22 cellular contexts compared by ENCODE assay signal in the genomic region with DNA sequence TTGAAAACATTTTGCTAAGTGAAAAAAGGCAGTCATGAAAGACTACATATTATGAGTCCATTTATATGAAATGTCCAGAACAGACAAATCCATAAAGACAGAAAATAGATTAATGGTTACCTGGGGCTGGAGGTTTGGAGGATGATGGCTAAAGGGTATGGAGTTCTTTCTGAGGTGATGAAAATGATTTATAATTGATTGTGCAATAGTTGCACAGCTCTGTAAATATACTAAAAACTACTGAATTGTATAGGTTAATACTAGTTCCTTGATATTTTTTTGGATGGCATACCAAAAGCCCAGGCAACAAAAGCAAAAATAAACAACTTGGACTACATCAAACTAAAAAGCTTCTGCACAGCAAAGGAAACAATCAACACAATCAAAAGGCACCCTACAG. TPM values are rescaled to one million over a fixed set of nuclear protein-coding genes. Genes with fewer than 3 reads are reported as not detected.
DNase-seq lines count a peak whose midpoint lies in the region; ATAC-seq lines count a peak whose summit lies in the region.
"Had no signal": no experiment of that assay in that cellular context is flagged by ENCODE, and none has a peak within 500 bp of the region (broad histone marks: within the 10 kb centered on the region; RNA-seq: fewer than 3 reads in every experiment).

No MANE protein-coding gene starts in this region.

- CTCF ChIA-PET in T-cell (lab: Charles Lee): no interaction called here

- no peak for ATAC-seq in T-cell (replicated peaks in 1 of 4)
- no peak for ATAC-seq in GM18520 (IDR thresholded peaks at IDR 0.05; ENCODE audit: unreplicated experiment)
- ATAC-seq: esophagus mucosa had no signal

- H3K9me3 Mint-ChIP-seq in T-helper 1 cell treated with Interleukin-12 subunit alpha and Interleukin-12 subunit beta and Interleukin-4 antibody, amounts not matched to agents 30 μg/mL and 1 μg/mL, for 36 hours: no peaks in the 10 kb centered on the region
- no peaks in the 10 kb centered on the region for H3K9me3 Mint-ChIP-seq in T-cell

- POLR2A ChIA-PET in T-cell (lab: Charles Lee): no interaction called here

- no peaks in the 10 kb centered on the region for H3K27me3 Mint-ChIP-seq in T-helper 1 cell treated with Interleukin-12 subunit alpha and Interleukin-12 subunit beta and Interleukin-4 antibody, amounts not matched to agents 30 μg/mL and 1 μg/mL, for 36 hours (ENCODE audit: low read depth)
- H3K27me3 Mint-ChIP-seq in T-cell: no peaks in the 10 kb centered on the region

- H3K27ac Mint-ChIP-seq in T-helper 1 cell treated with Interleukin-12 subunit alpha and Interleukin-12 subunit beta and Interleukin-4 antibody, amounts not matched to agents 30 μg/mL and 1 μg/mL, for 36 hours: peak overlapping the region; percentile 10
- peak overlapping the region; percentile 35 to 65 for H3K27ac Mint-ChIP-seq in T-cell

- no peak overlapping the region for H3K4me3 Mint-ChIP-seq in T-helper 1 cell treated with Interleukin-12 subunit alpha and Interleukin-12 subunit beta and Interleukin-4 antibody, amounts not matched to agents 30 μg/mL and 1 μg/mL, for 36 hours
- peak overlapping the region in 1 of 3 donors; percentile 25 for H3K4me3 Mint-ChIP-seq in T-cell

- H3K4me1 Mint-ChIP-seq in T-helper 1 cell treated with Interleukin-12 subunit alpha and Interleukin-12 subunit beta and Interleukin-4 antibody, amounts not matched to agents 30 μg/mL and 1 μg/mL, for 36 hours (ENCODE audit: low read depth): peaks cover 60% of the 10 kb centered on the region
- peaks cover 78 to 82% (median 80%) of the 10 kb centered on the region in 3 donors for H3K4me1 Mint-ChIP-seq in T-cell

- H3K27ac ChIP-seq in epithelial cell of prostate: peak overlapping the region; percentile 63
- H3K27ac ChIP-seq: BLaER1 had no signal

- no peak for DNase-seq in T-helper 1 cell
- peak; percentile 32 for DNase-seq in DMS153 treated with DMSO at 0.1 percent for 48 hours (lab: John Stamatoyannopoulos, UW; ENCODE audit: unreplicated experiment)
- no peak for DNase-seq in T-cell
- DNase-seq in epithelial cell of prostate (ENCODE audit: low read depth, low spot score): no peak
- no peak for DNase-seq in EL
- DNase-seq in medulla oblongata (ENCODE audit: extremely low spot score): no peak
- DNase-seq: 8988T; activated CD8-positive, alpha-beta memory T cell treated with anti-CD3 and anti-CD28 coated beads, Interleukin-2, amount 50 U/mL, for 4 hours; amniotic stem cell; caudate nucleus; glutamatergic neuron; GOT3; left ventricle myocardium superior; NCI-H187 treated with DMSO at 0.1 percent for 48 hours; NCI-H446; retina; stimulated activated naive CD4-positive, alpha-beta T cell; transverse colon had no signal

- H3K36me3 Mint-ChIP-seq in T-helper 1 cell treated with Interleukin-12 subunit alpha and Interleukin-12 subunit beta and Interleukin-4 antibody, amounts not matched to agents 30 μg/mL and 1 μg/mL, for 36 hours (ENCODE audit: low read depth): peaks cover 34% of the 10 kb centered on the region
- peaks cover 25% of the 10 kb centered on the region for H3K36me3 Mint-ChIP-seq in T-cell

RNA-seq across cellular contexts. Expression of gene SOS1, which starts 21.5 kb away (rescaled TPM):
- total RNA-seq in T-cell: 100 to 1,000 TPM in 2 of 5 donors, 10 to 100 TPM in 3; 44.3 to 138 (median 82.9) TPM
